1 cellular context compared by ENCODE assay signal in genomic region chrX:47513697-47514085, GRCh38.
TF ChIP-seq lines count a peak whose summit lies in the region.

No MANE protein-coding gene starts in this region.

TF ChIP-seq in HepG2, 621 proteins besides CTCF, POLR2A, EP300 and RAD21:
- TF ChIP-seq NR2F6 (IDR thresholded peaks at IDR 0.05) = 0 out of 2 replicates have a peak, but pooled peaks have one; percentile 18
- TF ChIP-seq NR2F6 (CRISPR knock-in tag; IDR thresholded peaks at IDR 0.05) = no peak
- TF ChIP-seq SP1 (IDR thresholded peaks at IDR 0.05) = no peak
- no peak for TF ChIP-seq SP1 (CRISPR knock-in tag; IDR thresholded peaks at IDR 0.05)
- no peak for TF ChIP-seq RXRA (CRISPR knock-in tag; IDR thresholded peaks at IDR 0.05)
TF ChIP-seq in HepG2: peak in this region for 1.
